In the genomic region with DNA sequence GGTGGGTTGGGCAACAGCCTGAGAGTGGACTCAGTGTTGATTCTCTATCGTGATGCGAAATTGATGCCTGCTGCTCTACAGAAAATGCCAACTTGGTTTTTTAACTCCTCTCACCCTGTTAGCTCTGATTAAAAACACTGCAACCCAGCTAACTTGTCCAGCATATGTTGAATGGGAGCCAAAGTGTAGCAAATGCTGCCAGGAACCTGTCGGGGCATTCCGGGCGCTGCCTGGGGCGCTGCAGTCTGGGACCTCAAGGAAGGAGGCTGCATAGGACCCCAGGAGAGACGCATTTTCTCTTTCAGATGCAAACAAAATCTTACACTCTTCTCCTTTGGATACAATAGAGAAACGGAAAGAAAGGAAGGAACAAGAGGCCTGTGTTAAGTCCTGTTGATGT, we compare ENCODE assay signal across 26 cellular contexts. TPM values are rescaled to one million over a fixed set of nuclear protein-coding genes. Genes with fewer than 3 reads are reported as not detected.
"Had no signal": no experiment of that assay in that cellular context is flagged by ENCODE, and none has a peak within 500 bp of the region (broad histone marks: within the 10 kb centered on the region; RNA-seq: fewer than 3 reads in every experiment).

No MANE protein-coding gene starts in this region.

- H3K9me3 Mint-ChIP-seq: activated B cell treated with CpG ODN at 0.5 μM for 24 hours; activated CD4-positive, alpha-beta T cell treated with anti-CD3 and anti-CD28 coated beads, Interleukin-2, amount 10 ng/mL, durations not matched to agents 24 days and 14 days; activated naive CD4-positive, alpha-beta T cell treated with anti-CD3 and anti-CD28 coated beads for 36 hours; activated naive CD8-positive, alpha-beta T cell treated with anti-CD3 and anti-CD28 coated beads for 36 hours; activated T-cell treated with anti-CD3 and anti-CD28 coated beads, Interleukin-2, amount 50 U/mL, for 24 hours; activated T-helper 1 cell treated with anti-CD3 and anti-CD28 coated beads, Interleukin-12 subunit alpha, Interleukin-12 subunit beta, Interleukin-2, Interleukin-4 antibody, amounts not matched to agents 30 ng/mL and 10 ng/mL and 1 ng/mL, durations not matched to agents 14 hours and 24 hours and 36 hours had no signal

- DNase-seq: activated B cell treated with CpG ODN at 0.5 μM for 24 hours; activated CD4-positive, alpha-beta T cell treated with anti-CD3 and anti-CD28 coated beads for 1 hour; activated CD4-positive, alpha-beta T cell treated with anti-CD3 and anti-CD28 coated beads, Interleukin-2, amount 10 ng/mL, durations not matched to agents 24 days and 14 days; activated CD4-positive, alpha-beta T cell treated with anti-CD3 and anti-CD28 coated beads, Interleukin-2, amount 50 U/mL, for 48 hours; activated CD8-positive, alpha-beta memory T cell treated with anti-CD3 and anti-CD28 coated beads, Interleukin-2, amount 10 ng/mL, durations not matched to agents 7 days and 5 days; activated gamma-delta T cell; activated naive CD4-positive, alpha-beta T cell treated with anti-CD3 and anti-CD28 coated beads for 36 hours; activated naive CD8-positive, alpha-beta T cell treated with anti-CD3 and anti-CD28 coated beads for 36 hours; activated T-cell treated with anti-CD3 and anti-CD28 coated beads, Interleukin-2, amount 50 U/mL, for 24 hours; NCI-H1092 treated with DMSO at 0.1 percent for 48 hours; NCI-H1417 treated with DMSO at 0.1 percent for 48 hours; NCI-H1694; NCI-H2029 treated with DMSO at 0.1 percent for 48 hours; NCI-H345; NCI-H524; SHP77 treated with DMSO at 0.1 percent for 48 hours; T-helper 17 cell; T-helper 9 cell had no signal

- H3K27ac ChIP-seq: KMS-11, Peyer's patch had no signal

- H3K4me3 Mint-ChIP-seq: activated B cell treated with CpG ODN at 0.5 μM for 24 hours; activated CD4-positive, alpha-beta T cell treated with anti-CD3 and anti-CD28 coated beads, Interleukin-2, amount 10 ng/mL, durations not matched to agents 24 days and 14 days; activated CD8-positive, alpha-beta memory T cell treated with anti-CD3 and anti-CD28 coated beads, Interleukin-2, amount 10 ng/mL, durations not matched to agents 7 days and 5 days; activated naive CD4-positive, alpha-beta T cell treated with anti-CD3 and anti-CD28 coated beads for 36 hours; activated naive CD8-positive, alpha-beta T cell treated with anti-CD3 and anti-CD28 coated beads for 36 hours; activated T-cell treated with anti-CD3 and anti-CD28 coated beads, Interleukin-2, amount 50 U/mL, for 24 hours; activated T-helper 1 cell treated with anti-CD3 and anti-CD28 coated beads, Interleukin-12 subunit alpha, Interleukin-12 subunit beta, Interleukin-2, Interleukin-4 antibody, amounts not matched to agents 30 ng/mL and 10 ng/mL and 1 ng/mL, durations not matched to agents 14 hours and 24 hours and 36 hours had no signal

- H3K4me3 ChIP-seq: Peyer's patch had no signal

- H3K27ac Mint-ChIP-seq: activated B cell treated with CpG ODN at 0.5 μM for 24 hours; activated CD4-positive, alpha-beta T cell treated with anti-CD3 and anti-CD28 coated beads, Interleukin-2, amount 10 ng/mL, durations not matched to agents 24 days and 14 days; activated CD8-positive, alpha-beta memory T cell treated with anti-CD3 and anti-CD28 coated beads, Interleukin-2, amount 10 ng/mL, durations not matched to agents 7 days and 5 days; activated naive CD4-positive, alpha-beta T cell treated with anti-CD3 and anti-CD28 coated beads for 36 hours; activated naive CD8-positive, alpha-beta T cell treated with anti-CD3 and anti-CD28 coated beads for 36 hours; activated T-helper 1 cell treated with anti-CD3 and anti-CD28 coated beads, Interleukin-12 subunit alpha, Interleukin-12 subunit beta, Interleukin-2, Interleukin-4 antibody, amounts not matched to agents 30 ng/mL and 10 ng/mL and 1 ng/mL, durations not matched to agents 14 hours and 24 hours and 36 hours had no signal

- H3K9ac ChIP-seq: KMS-11 had no signal

- ATAC-seq: activated CD8-positive, alpha-beta memory T cell treated with anti-CD3 and anti-CD28 coated beads, Interleukin-2, amount 10 ng/mL, durations not matched to agents 7 days and 5 days; T-helper 17 cell had no signal

- H3K9me3 ChIP-seq: Peyer's patch had no signal

- H3K4me2 ChIP-seq: KMS-11 had no signal

RNA-seq across cellular contexts. Expression of gene B3GNT4, which starts 3.9 kb away (rescaled TPM):
- total RNA-seq: activated B cell treated with CpG ODN at 0.5 μM for 24 hours, cardiac septum, T-helper 17 cell had no signal

RNA-seq across cellular contexts. Expression of gene LRRC43, which starts 24.5 kb away (rescaled TPM):
- total RNA-seq: activated B cell treated with CpG ODN at 0.5 μM for 24 hours, MCF 10A, Peyer's patch, SK-MEL-5, T-helper 17 cell had no signal

RNA-seq across cellular contexts. Expression of gene IL31, which starts 33.4 kb away (rescaled TPM):
- total RNA-seq: activated B cell treated with CpG ODN at 0.5 μM for 24 hours; activated CD8-positive, alpha-beta memory T cell treated with anti-CD3 and anti-CD28 coated beads, Interleukin-2, amount 10 ng/mL, durations not matched to agents 7 days and 5 days; activated naive CD4-positive, alpha-beta T cell treated with anti-CD3 and anti-CD28 coated beads for 36 hours; activated naive CD8-positive, alpha-beta T cell treated with anti-CD3 and anti-CD28 coated beads for 36 hours; cardiac septum; cerebellum; MCF 10A; Peyer's patch; SK-MEL-5; T-helper 17 cell had no signal
- polyA plus RNA-seq: adipose tissue had no signal
